Comparison of ENCODE assay signal across 13 cellular contexts in genomic region chr21:29187939-29188338, GRCh38. TPM values are rescaled to one million over a fixed set of nuclear protein-coding genes. Genes with fewer than 3 reads are reported as not detected.
DNase-seq lines count a peak whose midpoint lies in the region; ATAC-seq and TF ChIP-seq lines count a peak whose summit lies in the region.
"Had no signal": no experiment of that assay in that cellular context is flagged by ENCODE, and none has a peak within 500 bp of the region (broad histone marks: within the 10 kb centered on the region; RNA-seq: fewer than 3 reads in every experiment).

No MANE protein-coding gene starts in this region.

- H3K36me3 Mint-ChIP-seq in CD4-positive, alpha-beta T cell (ENCODE audit: low read depth), result no peaks in the 10 kb centered on the region
- H3K36me3 Mint-ChIP-seq: neural progenitor cell had no signal

- POLR2A ChIA-PET in CD4-positive, alpha-beta T cell (lab: Charles Lee), result no interaction called here

- H3K27me3 ChIP-seq in body of pancreas (no peaks in the 10 kb centered on the region), left lung (no peaks in the 10 kb centered on the region)
- no peaks in the 10 kb centered on the region for H3K27me3 ChIP-seq in CD4-positive, alpha-beta T cell (ENCODE audit: control insufficient read depth, insufficient read depth, low read length)
- H3K27me3 ChIP-seq: BE2C, neural progenitor cell, SJCRH30 had no signal

- no peak overlapping the region for H3K27ac Mint-ChIP-seq in CD4-positive, alpha-beta T cell
- H3K27ac Mint-ChIP-seq: activated CD4-positive, alpha-beta memory T cell treated with anti-CD3 and anti-CD28 coated beads, Interleukin-2, amount 10 ng/mL, durations not matched to agents 7 days and 5 days; neural progenitor cell had no signal

- 76 to 81% methylated on average over 2 of the region's 2 CpGs for WGBS in body of pancreas, 2 donors

- H3K27me3 Mint-ChIP-seq in CD4-positive, alpha-beta T cell, result no peaks in the 10 kb centered on the region
- H3K27me3 Mint-ChIP-seq: activated CD4-positive, alpha-beta memory T cell treated with anti-CD3 and anti-CD28 coated beads, Interleukin-2, amount 10 ng/mL, durations not matched to agents 7 days and 5 days had no signal

- no peaks in the 10 kb centered on the region for H3K9me3 Mint-ChIP-seq in CD4-positive, alpha-beta T cell
- H3K9me3 Mint-ChIP-seq: activated CD4-positive, alpha-beta memory T cell treated with anti-CD3 and anti-CD28 coated beads, Interleukin-2, amount 10 ng/mL, durations not matched to agents 7 days and 5 days; neural progenitor cell had no signal

- H3K4me3 ChIP-seq in body of pancreas (no peak overlapping the region), left lung (no peak overlapping the region)
- H3K4me3 ChIP-seq: neural progenitor cell, SJCRH30 had no signal

- no peaks in the 10 kb centered on the region for H3K9me3 ChIP-seq in body of pancreas
- H3K9me3 ChIP-seq in left lung, result no peaks in the 10 kb centered on the region
- H3K9me3 ChIP-seq in CD4-positive, alpha-beta T cell (ENCODE audit: control insufficient read depth, low read length), result no peaks in the 10 kb centered on the region
- H3K9me3 ChIP-seq: BE2C, SJCRH30 had no signal

- CTCF ChIA-PET in CD4-positive, alpha-beta T cell (lab: Charles Lee), result no interaction called here

- peak overlapping the region in 1 of 4 donors; percentile 38 for H3K27ac ChIP-seq in body of pancreas
- H3K27ac ChIP-seq in left lung, result peak overlapping the region in 1 of 2 donors; percentile 11
- no peak overlapping the region for H3K27ac ChIP-seq in CD4-positive, alpha-beta T cell (ENCODE audit: low read depth, low read length)
- H3K27ac ChIP-seq: neural progenitor cell, SJCRH30 had no signal

- peak; percentile 91 for DNase-seq in A172 (ENCODE audit: low spot score)
- peak; percentile 98 for DNase-seq in HS-5 (ENCODE audit: low read depth)
- DNase-seq in body of pancreas, result peak; percentile 47 to 79 (median 64)
- DNase-seq in left lung, result no peak
- DNase-seq in activated gamma-delta T cell treated with Interleukin-2 at 50 U/mL for 16 hours, result no peak
- DNase-seq in occipital lobe (lab: John Stamatoyannopoulos, UW), result no peak
- no peak for DNase-seq in CD4-positive, alpha-beta T cell
- DNase-seq: activated CD4-positive, alpha-beta memory T cell treated with anti-CD3 and anti-CD28 coated beads, Interleukin-2, amount 10 ng/mL, durations not matched to agents 7 days and 5 days; BE2C; NCI-H1436 treated with DMSO at 0.1 percent for 48 hours; SJCRH30 had no signal

- peaks cover 18% of the 10 kb centered on the region for H3K4me1 ChIP-seq in body of pancreas
- peaks cover 0 to 62% of the 10 kb centered on the region in 2 donors for H3K4me1 ChIP-seq in left lung
- H3K4me1 ChIP-seq: BE2C, neural progenitor cell, SJCRH30 had no signal

- H3K4me3 Mint-ChIP-seq in CD4-positive, alpha-beta T cell, result no peak overlapping the region
- H3K4me3 Mint-ChIP-seq: activated CD4-positive, alpha-beta memory T cell treated with anti-CD3 and anti-CD28 coated beads, Interleukin-2, amount 10 ng/mL, durations not matched to agents 7 days and 5 days; neural progenitor cell had no signal

- no peak for TF ChIP-seq POLR2A in body of pancreas (IDR thresholded peaks at IDR 0.05)

- ATAC-seq in body of pancreas (peak; percentile 86), left lung (peak; percentile 47), GM21528 (IDR thresholded peaks at IDR 0.05; ENCODE audit: low FRiP score, unreplicated experiment) (no peak)
- ATAC-seq in CD4-positive, alpha-beta T cell (ENCODE audit: poor library complexity), result no peak

- H3K4me1 Mint-ChIP-seq in CD4-positive, alpha-beta T cell (ENCODE audit: low read depth), result no peaks in the 10 kb centered on the region
- H3K4me1 Mint-ChIP-seq: neural progenitor cell had no signal

- no peaks in the 10 kb centered on the region for H3K36me3 ChIP-seq in body of pancreas (replicated peaks in 1 of 2; ENCODE audit: insufficient read depth in 1 of 2, low read depth in 2 of 2)
- no peaks in the 10 kb centered on the region for H3K36me3 ChIP-seq in left lung
- H3K36me3 ChIP-seq: BE2C, neural progenitor cell, SJCRH30 had no signal

- intact Hi-C loops in body of pancreas (cut with DNase I), result no loop called here
- intact Hi-C loops in left lung (cut with DNase I), result no loop called here
- intact Hi-C loops in CD4-positive, alpha-beta T cell (cut with DNase I, micrococcal nuclease), result no loop called here

- TF ChIP-seq CTCF in body of pancreas (IDR thresholded peaks at IDR 0.05) (no peak), left lung (IDR thresholded peaks at IDR 0.05) (no peak)
- no peak for TF ChIP-seq CTCF in CD4-positive, alpha-beta T cell (IDR thresholded peaks at IDR 0.05)

RNA-seq across cellular contexts. Expression of gene MAP3K7CL, which starts 57.5 kb away (rescaled TPM):
- 19.4 and 21.7 TPM in 2 replicates for total RNA-seq in A172 (2014; rRNA removed; shearing (Covaris generic))
- total RNA-seq in body of pancreas (10 to 100 TPM in 1 of 2 donors, 1 to 10 TPM in 1; 5.2 to 12.5 TPM), left lung (1 to 10 TPM; 5.0 to 7.7 TPM), occipital lobe (1.6 TPM)
- total RNA-seq in CD4-positive, alpha-beta T cell, result 1 to 10 TPM; 4.6 to 4.7 TPM

Comparison
In these comparisons a context has a peak if more than half of its experiments do, and no peak if none do; other contexts are left out.
1. DNase-seq: peak in A172 (single experiment), HS-5 (single experiment) and body of pancreas (4 of 4); none in left lung (0 of 2), activated gamma-delta T cell treated with Interleukin-2 at 50 U/mL for 16 hours (single experiment), occipital lobe (single experiment) and CD4-positive, alpha-beta T cell (0 of 10).
2. ATAC-seq: peak in body of pancreas (single experiment) and left lung (single experiment); none in GM21528 (single experiment) and CD4-positive, alpha-beta T cell (single experiment).